Comparison of ENCODE assay signal across 1 cellular context in the genomic region with DNA sequence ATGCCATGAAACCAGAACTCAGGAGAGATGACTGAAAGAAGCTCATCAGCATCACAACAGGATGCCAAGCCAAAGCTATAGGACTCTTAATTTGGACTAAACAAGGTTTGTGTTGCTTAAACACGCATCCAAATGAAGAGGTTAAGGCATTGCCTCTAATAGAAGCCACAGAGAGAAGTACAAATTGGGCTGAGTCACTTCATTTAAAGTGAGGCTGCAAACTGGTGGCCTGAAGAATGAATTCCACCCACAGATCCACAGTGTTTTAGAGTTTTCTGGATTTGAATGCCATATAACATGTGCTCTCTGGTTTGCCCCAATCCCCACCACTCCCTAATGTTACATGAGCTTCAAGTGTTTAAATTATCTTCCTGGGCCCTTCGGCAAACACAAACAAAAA.
TF ChIP-seq lines count a peak whose summit lies in the region.

No MANE protein-coding gene starts in this region.

TF ChIP-seq in H1, 55 proteins besides CTCF, POLR2A, EP300 and RAD21:
- TF ChIP-seq BACH1 (IDR thresholded peaks at IDR 0.05; ENCODE audit: low read length): peak; percentile 58; the same call in 1 of the 2 replicates
- no peak for TF ChIP-seq BRCA1 (IDR thresholded peaks at IDR 0.05; ENCODE audit: low read depth, low read length)
